ENCODE assay signal across 8 cellular contexts in genomic region chr7:44491229-44491628, GRCh38. TPM values are rescaled to one million over a fixed set of nuclear protein-coding genes. Genes with fewer than 3 reads are reported as not detected.
DNase-seq lines count a peak whose midpoint lies in the region; ATAC-seq and TF ChIP-seq lines count a peak whose summit lies in the region.

No MANE protein-coding gene starts in this region.

- 4% methylated on average over 2 of the region's 3 CpGs; no CpG with 5 or more reads in 1 of the 2 experiments for WGBS in ectodermal cell, 2 experiments

- peak overlapping the region; percentile 97 for H3K27ac ChIP-seq in CD4-positive, alpha-beta T cell (ENCODE audit: low read depth, low read length)
- H3K27ac ChIP-seq in ectodermal cell (ENCODE audit: insufficient read depth, low read depth, low read length, poor library complexity, severe bottlenecking) (peak overlapping the region; percentile 98), neural progenitor cell (peak overlapping the region; percentile 99), RWPE1 (no peak overlapping the region; the same call in 1 of the 2 replicates)

- intact Hi-C loops in CD4-positive, alpha-beta T cell (cut with DNase I, micrococcal nuclease): loop anchor here (2.0 to 10.0 kb wide), 6 partner anchors 76 to 1579 kb away; partner anchors contain the start of genes C7orf25 (in 1 of the 2), DBNL (in 1 of the 2), PURB (in 1 of the 2) and UBE2D4 (in 1 of the 2)

- POLR2A ChIA-PET in CD4-positive, alpha-beta T cell (lab: Charles Lee): interaction anchor here (0.6 to 3.3 kb wide), 27 partner anchors 11 to 1559 kb away, joined by 3 to 52 read pairs (median 6); partner anchors contain the start of genes DBNL, DDX56, H2AZ2 and MRPL32
- POLR2A ChIA-PET in RWPE1 (lab: Yijun Ruan, JAX; ENCODE audit: low non-redundant PET): interaction anchor here (0.9 kb wide), 1 partner anchor 31 kb away, joined by 3 read pairs; no protein-coding TSS in a partner anchor

- H3K4me2 ChIP-seq in neural progenitor cell: peak overlapping the region; percentile 82

- H3K79me2 ChIP-seq in neural progenitor cell (ENCODE audit: low read depth): peaks cover 40% of the 10 kb centered on the region

- H3K27me3 ChIP-seq in CD4-positive, alpha-beta T cell (ENCODE audit: control insufficient read depth, insufficient read depth, low read length): no peaks in the 10 kb centered on the region
- H3K27me3 ChIP-seq in ectodermal cell (ENCODE audit: control insufficient read depth, insufficient read depth, low read length, poor library complexity, severe bottlenecking) (no peaks in the 10 kb centered on the region), neural progenitor cell (peaks cover 4% of the 10 kb centered on the region)

- H3K9me3 Mint-ChIP-seq in CD4-positive, alpha-beta T cell: no peaks in the 10 kb centered on the region
- no peaks in the 10 kb centered on the region for H3K9me3 Mint-ChIP-seq in neural progenitor cell

- H3K27ac Mint-ChIP-seq in CD4-positive, alpha-beta T cell: peak overlapping the region; percentile 91
- peak overlapping the region; percentile 88 for H3K27ac Mint-ChIP-seq in neural progenitor cell

- peaks cover 4% of the 10 kb centered on the region for H3K27me3 Mint-ChIP-seq in CD4-positive, alpha-beta T cell
- peaks cover 2% of the 10 kb centered on the region for H3K27me3 Mint-ChIP-seq in neural progenitor cell (ENCODE audit: insufficient read depth, low read depth)

- H3K36me3 Mint-ChIP-seq in CD4-positive, alpha-beta T cell (ENCODE audit: low read depth): peaks cover 26% of the 10 kb centered on the region
- peaks cover 5% of the 10 kb centered on the region for H3K36me3 Mint-ChIP-seq in neural progenitor cell

- H3F3A ChIP-seq in neural progenitor cell (ENCODE audit: low read depth): peaks cover 13% of the 10 kb centered on the region

- no peak for DNase-seq in CD4-positive, alpha-beta T cell
- DNase-seq in NB4 (ENCODE audit: low read depth) (no peak), neural progenitor cell (ENCODE audit: low spot score) (no peak), RWPE1 (ENCODE audit: low spot score) (no peak), NCI-H446 treated with DMSO at 0.1 percent for 48 hours (lab: John Stamatoyannopoulos, UW) (no peak), MV-4-11 (lab: John Stamatoyannopoulos, UW) (no peak)
- no peak for DNase-seq in effector CD4-positive, alpha-beta T cell

- no peak for TF ChIP-seq CTCF in CD4-positive, alpha-beta T cell (IDR thresholded peaks at IDR 0.05)
- no peak for TF ChIP-seq CTCF in NB4 (IDR thresholded peaks at IDR 0.05; ENCODE audit: low read depth, low read length)
- TF ChIP-seq CTCF in neural progenitor cell (IDR thresholded peaks at IDR 0.05): no peak
- no peak for TF ChIP-seq CTCF in RWPE1 (conservative IDR thresholded peaks at IDR 0.05; ENCODE audit: low read depth)

- peak overlapping the region; percentile 90 for H3K9ac ChIP-seq in neural progenitor cell

- H3K4me3 ChIP-seq in NB4 (ENCODE audit: low read depth, low read length) (peak overlapping the region; percentile 87), ectodermal cell (ENCODE audit: insufficient read depth, low read depth, low read length) (peak overlapping the region; percentile 95), neural progenitor cell (peak overlapping the region; percentile 86)

- no peak for TF ChIP-seq POLR2A in NB4 (IDR thresholded peaks at IDR 0.05; ENCODE audit: extremely low read depth, insufficient read length)

- H3K36me3 ChIP-seq in ectodermal cell (ENCODE audit: control insufficient read depth, insufficient read depth, low read length) (no peaks in the 10 kb centered on the region), neural progenitor cell (no peaks in the 10 kb centered on the region)

- H3K4me1 ChIP-seq in ectodermal cell (ENCODE audit: control insufficient read depth, insufficient read depth, low read length) (peaks cover 10% of the 10 kb centered on the region), neural progenitor cell (peaks cover 8% of the 10 kb centered on the region)

- no peak for ATAC-seq in CD4-positive, alpha-beta T cell (ENCODE audit: poor library complexity)

- peaks cover 42% of the 10 kb centered on the region for H3K4me1 Mint-ChIP-seq in CD4-positive, alpha-beta T cell (ENCODE audit: low read depth)
- H3K4me1 Mint-ChIP-seq in neural progenitor cell: peaks cover 30% of the 10 kb centered on the region

- H3K4me3 Mint-ChIP-seq in CD4-positive, alpha-beta T cell: peak overlapping the region; percentile 84
- H3K4me3 Mint-ChIP-seq in neural progenitor cell: peak overlapping the region; percentile 90

- H4K20me1 ChIP-seq in neural progenitor cell (ENCODE audit: low read depth): peaks cover 34% of the 10 kb centered on the region

- CTCF ChIA-PET in CD4-positive, alpha-beta T cell (lab: Charles Lee): interaction anchor here (1.5 to 3.4 kb wide), 3 partner anchors 30 to 74 kb away, joined by 4 to 8 read pairs (median 6); no protein-coding TSS in a partner anchor
- CTCF ChIA-PET in RWPE1 (lab: Yijun Ruan, JAX): interaction anchor here (0.6 to 3.4 kb wide), 2 partner anchors 36 to 74 kb away, joined by 3 to 15 read pairs; no protein-coding TSS in a partner anchor

- peak overlapping the region; percentile 95 for H2AFZ ChIP-seq in neural progenitor cell (replicated peaks)

- no peaks in the 10 kb centered on the region for H3K9me3 ChIP-seq in CD4-positive, alpha-beta T cell (ENCODE audit: control insufficient read depth, low read length)
- H3K9me3 ChIP-seq in ectodermal cell (ENCODE audit: control insufficient read depth, low read length): no peaks in the 10 kb centered on the region
- H3K9me3 ChIP-seq in neural progenitor cell (ENCODE audit: low read depth): no peaks in the 10 kb centered on the region

RNA-seq across cellular contexts. Expression of gene NUDCD3, which starts 0.8 kb away (rescaled TPM):
- total RNA-seq in CD4-positive, alpha-beta T cell: 10 to 100 TPM; 56.6 to 60.6 TPM
- polyA plus RNA-seq in ectodermal cell (2013, experiment 1 of 4): 80.4 TPM
- 78.4 TPM for polyA plus RNA-seq in ectodermal cell (2013, experiment 2 of 4)
- 43.2 TPM for polyA plus RNA-seq in ectodermal cell (2013, experiment 3 of 4)
- polyA plus RNA-seq in ectodermal cell (2013, experiment 4 of 4): 44.7 TPM
- 35.4 and 42.4 TPM in 2 replicates for total RNA-seq in neural progenitor cell (ENCODE audit: low replicate concordance)

RNA-seq across cellular contexts. Expression of gene NPC1L1, which starts 49.9 kb away (rescaled TPM):
- under 1 TPM in 1 of 2 experiments, not detected in 1; 0.08 TPM for total RNA-seq in CD4-positive, alpha-beta T cell
- polyA plus RNA-seq in ectodermal cell (2013, experiment 1 of 4): 0.48 TPM
- 0.28 TPM for polyA plus RNA-seq in ectodermal cell (2013, experiment 2 of 4)
- 0.32 TPM for polyA plus RNA-seq in ectodermal cell (2013, experiment 3 of 4)
- 0.20 TPM for polyA plus RNA-seq in ectodermal cell (2013, experiment 4 of 4)
- total RNA-seq in neural progenitor cell (ENCODE audit: low replicate concordance): 0.09 TPM in 1 of 2 replicates, not detected in the other
